Comparison of ENCODE assay signal across 14 cellular contexts in genomic region chr12:93430280-93430679, GRCh38.
"Had no signal": no experiment of that assay in that cellular context is flagged by ENCODE, and none has a peak within 500 bp of the region (broad histone marks: within the 10 kb centered on the region; RNA-seq: fewer than 3 reads in every experiment).

No MANE protein-coding gene starts in this region.

- DNase-seq: activated CD4-positive, alpha-beta memory T cell treated with anti-CD3 and anti-CD28 coated beads, Interleukin-2, amount 10 ng/mL, durations not matched to agents 7 days and 5 days; activated naive CD4-positive, alpha-beta T cell treated with Interleukin-2 at 50 U/mL for 16 hours; endodermal cell; hypothalamus; lower lobe of right lung; naive B cell; nucleus accumbens; right lobe of liver; spleen; stimulated activated CD4-positive, alpha-beta T cell treated with anti-CD3 and anti-CD28 coated beads, Interleukin-1b, Interleukin-23, amount 100 ng/mL, for 48 hours; stimulated activated naive CD4-positive, alpha-beta T cell treated with Interleukin-2 at 50 U/mL for 16 hours; T-helper 9 cell had no signal

- H3K9me3 Mint-ChIP-seq: activated CD4-positive, alpha-beta memory T cell treated with anti-CD3 and anti-CD28 coated beads, Interleukin-2, amount 10 ng/mL, durations not matched to agents 7 days and 5 days; activated T-helper 1 cell treated with anti-CD3 and anti-CD28 coated beads, Interleukin-12 subunit alpha, Interleukin-12 subunit beta, Interleukin-2, Interleukin-4 antibody, amounts not matched to agents 30 ng/mL and 10 ng/mL and 1 ng/mL, durations not matched to agents 14 hours and 24 hours and 36 hours; brain; endodermal cell; naive B cell had no signal

- H3K9me3 ChIP-seq: lower lobe of right lung, right lobe of liver, spleen had no signal

- H3K36me3 Mint-ChIP-seq: naive B cell had no signal

- H3K27ac ChIP-seq: lower lobe of right lung, right lobe of liver, spleen had no signal

- ATAC-seq: lower lobe of right lung, right lobe of liver had no signal

- H3K4me3 Mint-ChIP-seq: activated CD4-positive, alpha-beta memory T cell treated with anti-CD3 and anti-CD28 coated beads, Interleukin-2, amount 10 ng/mL, durations not matched to agents 7 days and 5 days; activated T-helper 1 cell treated with anti-CD3 and anti-CD28 coated beads, Interleukin-12 subunit alpha, Interleukin-12 subunit beta, Interleukin-2, Interleukin-4 antibody, amounts not matched to agents 30 ng/mL and 10 ng/mL and 1 ng/mL, durations not matched to agents 14 hours and 24 hours and 36 hours; brain; endodermal cell had no signal

- H3K27ac Mint-ChIP-seq: activated CD4-positive, alpha-beta memory T cell treated with anti-CD3 and anti-CD28 coated beads, Interleukin-2, amount 10 ng/mL, durations not matched to agents 7 days and 5 days; activated T-helper 1 cell treated with anti-CD3 and anti-CD28 coated beads, Interleukin-12 subunit alpha, Interleukin-12 subunit beta, Interleukin-2, Interleukin-4 antibody, amounts not matched to agents 30 ng/mL and 10 ng/mL and 1 ng/mL, durations not matched to agents 14 hours and 24 hours and 36 hours; endodermal cell had no signal

- H3K27me3 ChIP-seq: right lobe of liver, spleen had no signal

- H3K4me3 ChIP-seq: lower lobe of right lung, right lobe of liver, spleen had no signal

- H3K36me3 ChIP-seq: lower lobe of right lung, right lobe of liver, spleen had no signal

- H3K27me3 Mint-ChIP-seq: activated CD4-positive, alpha-beta memory T cell treated with anti-CD3 and anti-CD28 coated beads, Interleukin-2, amount 10 ng/mL, durations not matched to agents 7 days and 5 days; brain; naive B cell had no signal
